In the genomic region with DNA sequence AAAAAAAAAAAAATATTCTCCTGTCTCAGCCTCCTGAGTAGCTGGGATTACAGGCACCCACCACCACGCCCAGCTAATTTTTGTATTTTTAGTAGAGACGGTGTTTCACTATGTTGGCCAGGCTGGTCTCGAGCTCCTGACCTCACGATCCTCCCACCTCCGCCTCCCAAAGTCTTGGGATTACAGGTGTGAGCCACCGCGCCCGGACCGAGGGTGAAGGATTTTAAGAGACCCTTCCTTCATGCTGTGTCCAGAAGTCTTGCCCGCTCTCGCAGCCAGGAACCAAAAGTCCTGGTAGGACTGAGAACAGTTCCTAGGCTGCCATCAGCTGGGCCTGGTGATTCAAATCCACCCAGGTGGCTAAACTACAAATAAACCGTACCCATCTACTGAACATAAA, we compare ENCODE assay signal across 2 cellular contexts. TPM values are rescaled to one million over a fixed set of nuclear protein-coding genes. Genes with fewer than 3 reads are reported as not detected.
"Had no signal": no experiment of that assay in that cellular context is flagged by ENCODE, and none has a peak within 500 bp of the region (broad histone marks: within the 10 kb centered on the region; RNA-seq: fewer than 3 reads in every experiment).

No MANE protein-coding gene starts in this region.

RNA-seq across cellular contexts. Expression of a gene that starts 12.7 kb away (rescaled TPM):
- total RNA-seq: dermis blood vessel endothelial cell, mesenteric fat pad had no signal

RNA-seq across cellular contexts. Expression of a gene that starts 33.5 kb away (rescaled TPM):
- total RNA-seq: dermis blood vessel endothelial cell had no signal

RNA-seq across cellular contexts. Expression of a gene that starts 36.7 kb away (rescaled TPM):
- total RNA-seq: dermis blood vessel endothelial cell had no signal
